In genomic region chr6:105733556-105734162, GRCh38 we compare ENCODE assay signal across 9 cellular contexts.
DNase-seq lines count a peak whose midpoint lies in the region; ATAC-seq, FAIRE-seq and TF ChIP-seq lines count a peak whose summit lies in the region.
"Had no signal": no experiment of that assay in that cellular context is flagged by ENCODE, and none has a peak within 500 bp of the region (broad histone marks: within the 10 kb centered on the region; RNA-seq: fewer than 3 reads in every experiment).

No MANE protein-coding gene starts in this region.

- POLR2A ChIA-PET in Panc1 (lab: Charles Lee): no interaction called here

- BruUV-seq in Panc1 (replicated peaks; lab: Mats Ljungman, UMichigan): no TSS peak

- CTCF ChIA-PET in Panc1 (lab: Charles Lee): no interaction called here

- FAIRE-seq in GM12892 (lab: Jason Lieb, UNC): peak; percentile 40
- FAIRE-seq: colon had no signal

- H3K36me3 ChIP-seq in Panc1 (ENCODE audit: control insufficient read depth, insufficient read depth, low read length) (no peaks in the 10 kb centered on the region), tibial nerve (no peaks in the 10 kb centered on the region)

- TF ChIP-seq EP300 in tibial nerve (IDR thresholded peaks at IDR 0.05): no peak

- H3K4me3 ChIP-seq in Panc1 (ENCODE audit: low read depth in 2 of 2, low read length in 2 of 2): no peak overlapping the region
- no peak overlapping the region for H3K4me3 ChIP-seq in fibroblast of the aortic adventitia (ENCODE audit: low read depth, low read length)
- no peak overlapping the region for H3K4me3 ChIP-seq in tibial nerve

- H3K27me3 ChIP-seq in Panc1 (ENCODE audit: control insufficient read depth, insufficient read depth, low read length): no peaks in the 10 kb centered on the region
- H3K27me3 ChIP-seq in tibial nerve: no peaks in the 10 kb centered on the region

- no peaks in the 10 kb centered on the region for H3K9me3 ChIP-seq in Panc1 (ENCODE audit: control insufficient read depth, insufficient read depth, low read depth, low read length)
- no peaks in the 10 kb centered on the region for H3K9me3 ChIP-seq in tibial nerve

- WGBS in tibial nerve, 2 donors: 65 to 67% methylated on average over 4 of the region's 4 CpGs

- TF ChIP-seq POLR2A in GM12892 (IDR thresholded peaks at IDR 0.05; ENCODE audit: low read depth, low read length) (no peak), tibial nerve (IDR thresholded peaks at IDR 0.05) (no peak)

- in situ Hi-C loops in ACHN (cut with HindIII; ENCODE audit: low pct_ligation_motif_present, low pct_unique_long_range_greater_than_20kb, low sequenced_read_pairs): no loop called here
- in situ Hi-C loops in Panc1 (cut with HindIII; ENCODE audit: low pct_unique_long_range_greater_than_20kb, low sequenced_read_pairs): no loop called here

- H3K4me1 ChIP-seq in Panc1 (ENCODE audit: control insufficient read depth, insufficient read depth, low read length): no peaks in the 10 kb centered on the region
- H3K4me1 ChIP-seq in tibial nerve: no peaks in the 10 kb centered on the region

- DNase-seq in ACHN (peak; percentile 26), GM12892 (ENCODE audit: insufficient read length) (no peak), Panc1 (ENCODE audit: low read depth, low spot score) (no peak), fibroblast of the aortic adventitia (ENCODE audit: low read depth) (peak; percentile 73), tibial nerve (ENCODE audit: low spot score in 2 of 2) (no peak), cerebellar nuclear complex (lab: John Stamatoyannopoulos, UW) (no peak), OCI-M2 (lab: John Stamatoyannopoulos, UW; ENCODE audit: unreplicated experiment) (no peak)
- no peak for DNase-seq in activated CD8-positive, alpha-beta memory T cell treated with anti-CD3 and anti-CD28 coated beads, Interleukin-2, amount 50 U/mL, for 4 hours

- TF ChIP-seq CTCF in Panc1 (IDR thresholded peaks at IDR 0.05): peak; percentile 64; the same call in 1 of the 2 replicates
- TF ChIP-seq CTCF in fibroblast of the aortic adventitia (IDR thresholded peaks at IDR 0.05; ENCODE audit: insufficient read depth, low read length): peak; percentile 64
- peak; percentile 28 to 56 (median 36) for TF ChIP-seq CTCF in tibial nerve (IDR thresholded peaks at IDR 0.05)

- no peak for ATAC-seq in Panc1

- H3K27ac ChIP-seq in Panc1 (ENCODE audit: low read length): no peak overlapping the region; the same call in 1 of the 2 replicates
- H3K27ac ChIP-seq in tibial nerve: no peak overlapping the region

- intact Hi-C loops in Panc1 (cut with micrococcal nuclease; ENCODE audit: unreplicated experiment): loop anchor here (5.0 to 10.0 kb wide), 2 partner anchors 301 to 351 kb away; partner anchors contain the start of gene PRDM1

Comparison
In these comparisons a context has a peak if more than half of its experiments do, and no peak if none do; other contexts are left out.
1. DNase-seq: peak in ACHN (single experiment) and fibroblast of the aortic adventitia (single experiment); none in GM12892 (single experiment), Panc1 (single experiment), tibial nerve (0 of 2), activated CD8-positive, alpha-beta memory T cell treated with anti-CD3 and anti-CD28 coated beads, Interleukin-2, amount 50 U/mL, for 4 hours (single experiment), cerebellar nuclear complex (0 of 2) and OCI-M2 (single experiment).
2. Peak in every context shown above with its lines, with median percentiles within 50 percentile points of each other: CTCF ChIP-seq.